In the genomic region with DNA sequence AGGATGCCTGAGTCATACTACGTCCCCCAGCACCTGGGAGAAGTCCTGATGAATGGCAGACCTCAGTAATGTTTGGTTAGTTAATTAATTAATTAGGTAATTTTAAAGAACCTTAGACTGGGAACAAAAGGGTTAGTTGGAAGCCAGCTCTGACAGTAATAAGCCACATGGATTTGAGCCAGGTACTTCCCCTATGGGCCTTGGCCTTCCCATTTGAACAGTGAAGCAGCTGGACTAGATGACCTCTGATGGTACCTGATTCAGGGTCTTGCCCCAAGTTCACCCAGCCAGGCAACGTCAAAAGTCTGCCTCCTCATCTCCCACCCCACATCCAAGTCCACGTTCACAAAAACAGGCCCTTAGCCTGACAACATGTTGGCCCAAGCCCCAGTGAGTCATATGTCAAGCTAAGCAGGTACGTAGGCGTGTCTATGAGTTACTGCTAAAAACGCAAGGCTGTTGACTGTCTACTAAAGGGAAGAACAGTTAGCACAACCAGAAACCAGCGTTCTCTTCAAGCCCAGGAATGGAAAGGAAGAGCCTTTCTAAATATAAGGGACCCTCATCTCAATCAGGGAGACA, we compare ENCODE assay signal across 12 cellular contexts.
DNase-seq lines count a peak whose midpoint lies in the region; ATAC-seq, FAIRE-seq and TF ChIP-seq lines count a peak whose summit lies in the region.
"Had no signal": no experiment of that assay in that cellular context is flagged by ENCODE, and none has a peak within 500 bp of the region (broad histone marks: within the 10 kb centered on the region; RNA-seq: fewer than 3 reads in every experiment).

No MANE protein-coding gene starts in this region.

- no peak overlapping the region for H3K27ac ChIP-seq in adrenal gland
- no peak overlapping the region for H3K27ac ChIP-seq in left lung
- H3K27ac ChIP-seq: left ventricle myocardium inferior, SJSA1 had no signal

- intact Hi-C loops in left ventricle myocardium superior (cut with micrococcal nuclease) (no loop called here), Right ventricle myocardium inferior (cut with DNase I) (no loop called here), adrenal gland (cut with DNase I) (no loop called here), left lung (cut with DNase I) (no loop called here)

- DNase-seq in left ventricle myocardium superior (no peak), Right ventricle myocardium inferior (ENCODE audit: missing footprints) (no peak), adrenal gland (peak; percentile 50 to 83 (median 67)), left lung (peak in 1 of 2 donors; percentile 49), left lobe of liver (ENCODE audit: low spot score) (no peak), GM19239 (ENCODE audit: insufficient read length, low spot score) (no peak)
- no peak for DNase-seq in stimulated activated naive CD4-positive, alpha-beta T cell (lab: John Stamatoyannopoulos, UW)
- DNase-seq: GDM1, left ventricle myocardium inferior, NCI-H524 had no signal

- no peak for TF ChIP-seq CTCF in adrenal gland (IDR thresholded peaks at IDR 0.05)
- TF ChIP-seq CTCF in left lung (IDR thresholded peaks at IDR 0.05), result no peak

- no peak for TF ChIP-seq POLR2A in adrenal gland (IDR thresholded peaks at IDR 0.05)

- H3K4me3 ChIP-seq in adrenal gland (no peak overlapping the region), left lung (no peak overlapping the region)
- H3K4me3 ChIP-seq: left ventricle myocardium inferior, SJSA1 had no signal

- H3K36me3 ChIP-seq in adrenal gland (replicated peaks in 1 of 2) (no peaks in the 10 kb centered on the region), left lung (no peaks in the 10 kb centered on the region)
- H3K36me3 ChIP-seq: left ventricle myocardium inferior, SJSA1 had no signal

- ATAC-seq in left ventricle myocardium superior (peak; percentile 24), Right ventricle myocardium inferior (no peak), left lung (peak; percentile 82), GM19455 (IDR thresholded peaks at IDR 0.05; ENCODE audit: unreplicated experiment) (no peak), left lobe of liver (no peak)

- H3K9me3 ChIP-seq in adrenal gland (replicated peaks in 1 of 3), result no peaks in the 10 kb centered on the region
- no peaks in the 10 kb centered on the region for H3K9me3 ChIP-seq in left lung
- H3K9me3 ChIP-seq: left ventricle myocardium inferior, SJSA1 had no signal

- H3K27me3 ChIP-seq in adrenal gland (no peaks in the 10 kb centered on the region), left lung (no peaks in the 10 kb centered on the region)
- H3K27me3 ChIP-seq: SJSA1 had no signal

- FAIRE-seq in GM19239 (lab: Jason Lieb, UNC), result no peak

- 38 to 77% (median 47%) methylated on average over 7 of the region's 7 CpGs for WGBS in adrenal gland, 4 donors

- H3K4me1 ChIP-seq in adrenal gland (replicated peaks in 1 of 2) (peaks cover 0 to 10% of the 10 kb centered on the region in 2 donors), left lung (peaks cover 0 to 4% of the 10 kb centered on the region in 2 donors)

Comparison
In these comparisons a context has a peak if more than half of its experiments do, and no peak if none do; other contexts are left out.
1. ATAC-seq: peak in left ventricle myocardium superior (single experiment) and left lung (single experiment); none in Right ventricle myocardium inferior (single experiment), GM19455 (single experiment) and left lobe of liver (single experiment).
2. DNase-seq: peak in adrenal gland (7 of 7); none in left ventricle myocardium superior (single experiment), Right ventricle myocardium inferior (single experiment), left lobe of liver (single experiment), stimulated activated naive CD4-positive, alpha-beta T cell (0 of 6) and GM19239 (single experiment).